24 cellular contexts compared by ENCODE assay signal in genomic region chr6:107274288-107274687, GRCh38.
"Had no signal": no experiment of that assay in that cellular context is flagged by ENCODE, and none has a peak within 500 bp of the region (broad histone marks: within the 10 kb centered on the region; RNA-seq: fewer than 3 reads in every experiment).

No MANE protein-coding gene starts in this region.

- H3K9me3 ChIP-seq: colonic mucosa, heart left ventricle, psoas muscle, sigmoid colon, stomach had no signal

- FAIRE-seq: frontal cortex, urothelium cell line had no signal

- H3K4me3 ChIP-seq: colonic mucosa, heart left ventricle, lung, psoas muscle, sigmoid colon, skin epidermis, stomach had no signal

- H3K79me2 ChIP-seq: parathyroid adenoma had no signal

- ATAC-seq: esophagus mucosa, heart left ventricle, left colon, left ventricle myocardium superior, psoas muscle had no signal

- H3K27me3 ChIP-seq: colonic mucosa, heart left ventricle, sigmoid colon, stomach had no signal

- H3K27me3 Mint-ChIP-seq: naive B cell had no signal

- H3K27ac Mint-ChIP-seq: nephron had no signal

- H3K9me3 Mint-ChIP-seq: naive B cell, nephron had no signal

- H3K27ac ChIP-seq: colonic mucosa, heart left ventricle, parathyroid adenoma, psoas muscle, sigmoid colon, skin epidermis had no signal

- DNase-seq: colonic mucosa; effector CD4-positive, alpha-beta T cell; heart left ventricle; hippocampal formation; left colon; left ventricle myocardium superior; mesenchymal stem cell; naive B cell; occipital lobe; psoas muscle; sigmoid colon; stimulated activated CD4-positive, alpha-beta T cell treated with anti-CD3 and anti-CD28 coated beads, Interleukin-2, amount 100 ng/mL, for 24 hours; stimulated activated CD4-positive, alpha-beta T cell treated with anti-CD3 and anti-CD28 coated beads, Interleukin-4, amount 100 ng/mL, for 4 hours; stimulated activated naive CD4-positive, alpha-beta T cell; stomach; substantia nigra; trophoblast cell had no signal

- H3K9ac ChIP-seq: parathyroid adenoma had no signal

- H3K4me1 Mint-ChIP-seq: nephron had no signal

- H3K4me3 Mint-ChIP-seq: naive B cell, nephron had no signal

- H3K36me3 ChIP-seq: colonic mucosa had no signal

- H2AFZ ChIP-seq: parathyroid adenoma had no signal

- H3K4me1 ChIP-seq: colonic mucosa, parathyroid adenoma, psoas muscle, sigmoid colon had no signal
